18 cellular contexts compared by ENCODE assay signal in genomic region chr11:8084352-8084751, GRCh38.
"Had no signal": no experiment of that assay in that cellular context is flagged by ENCODE, and none has a peak within 500 bp of the region (broad histone marks: within the 10 kb centered on the region; RNA-seq: fewer than 3 reads in every experiment).

No MANE protein-coding gene starts in this region.

- H3K27me3 ChIP-seq: pancreas, right lobe of liver had no signal

- H3K27ac Mint-ChIP-seq: nephron progenitor cell had no signal

- H3K27ac ChIP-seq: coronary artery, pancreas, prostate gland, right lobe of liver, stomach, thoracic aorta, transverse colon had no signal

- H3K4me1 ChIP-seq: pancreas, prostate gland had no signal

- DNase-seq: cerebellar nuclear complex; effector CD8-positive, alpha-beta T cell; hippocampal formation; naive B cell; nephron progenitor cell; right lobe of liver; stimulated activated CD4-positive, alpha-beta T cell treated with anti-CD3 and anti-CD28 coated beads, Interleukin-15, amount 100 ng/mL, for 24 hours; stimulated activated CD4-positive, alpha-beta T cell treated with anti-CD3 and anti-CD28 coated beads, Interleukin-1b, Interleukin-23, amount 100 ng/mL, for 48 hours; stimulated activated naive CD4-positive, alpha-beta T cell; stomach; substantia nigra; transverse colon had no signal

- H3K9me3 ChIP-seq: heart left ventricle, pancreas, prostate gland, right lobe of liver, stomach, thoracic aorta, transverse colon had no signal

- ATAC-seq: esophagus mucosa, pancreas, right lobe of liver had no signal

- H3K36me3 ChIP-seq: heart left ventricle, pancreas, prostate gland, right lobe of liver, stomach, thoracic aorta, transverse colon had no signal

- H3K36me3 Mint-ChIP-seq: naive B cell had no signal

- H3K9me3 Mint-ChIP-seq: nephron progenitor cell had no signal

- H3K4me3 ChIP-seq: coronary artery, heart left ventricle, pancreas, prostate gland, right lobe of liver, stomach, thoracic aorta, transverse colon had no signal
